8 cellular contexts compared by ENCODE assay signal in genomic region chrX:47836164-47837072, GRCh38. TPM values are rescaled to one million over a fixed set of nuclear protein-coding genes. Genes with fewer than 3 reads are reported as not detected.
A peak's percentile ranks its signal among the peaks of the same experiment; 100 is the strongest.
DNase-seq lines count a peak whose midpoint lies in the region; ATAC-seq and TF ChIP-seq lines count a peak whose summit lies in the region.

Gene ZNF81 (plus strand): TSS chrX:47836902. CDS start chrX:47846268, 9,366 bp downstream.

- H3K4me1 ChIP-seq in SK-N-SH (ENCODE audit: control insufficient read depth in 1 of 2, insufficient read depth in 2 of 2, low read depth in 1 of 2, low read length in 1 of 2) (peaks cover 0 to 9% of the 10 kb centered on the region in 2 experiments; a peak in 3 of 4 replicates), suprapubic skin (no peaks in the 10 kb centered on the region)

- H3F3A ChIP-seq in SK-N-SH (replicated peaks; ENCODE audit: insufficient read depth), result no peaks in the 10 kb centered on the region

- peak within 1 kb of the TSS; percentile 100 for H3K27ac Mint-ChIP-seq in activated naive CD4-positive, alpha-beta T cell treated with anti-CD3 and anti-CD28 coated beads, Interleukin-2, amount 50 U/mL, for 24 hours

- H3K9me2 ChIP-seq in SK-N-SH, result no peaks in the 10 kb centered on the region

- no peaks in the 10 kb centered on the region for H4K20me1 ChIP-seq in SK-N-SH (ENCODE audit: insufficient read depth)

- no peaks in the 10 kb centered on the region for H3K36me3 Mint-ChIP-seq in activated naive CD4-positive, alpha-beta T cell treated with anti-CD3 and anti-CD28 coated beads, Interleukin-2, amount 50 U/mL, for 24 hours

- no peak for TF ChIP-seq POLR2A in suprapubic skin (IDR thresholded peaks at IDR 0.05)

- H3K4me1 Mint-ChIP-seq in activated naive CD4-positive, alpha-beta T cell treated with anti-CD3 and anti-CD28 coated beads, Interleukin-2, amount 50 U/mL, for 24 hours, result peaks cover 34% of the 10 kb centered on the region

- H3K4me2 ChIP-seq in SK-N-SH, result peak within 1 kb of the TSS; percentile 81

- TF ChIP-seq EP300 in SK-N-SH (IDR thresholded peaks at IDR 0.05; ENCODE audit: borderline replicate concordance in 1 of 2, low read depth in 1 of 2, low read length in 1 of 2) (no peak), suprapubic skin (IDR thresholded peaks at IDR 0.05) (no peak)

- H3K4me3 ChIP-seq in SK-N-SH (ENCODE audit: low read depth in 2 of 2, low read length in 1 of 2), result peak within 1 kb of the TSS; percentile 75 to 90
- peak within 1 kb of the TSS; percentile 56 for H3K4me3 ChIP-seq in suprapubic skin

- DNase-seq in GM10248 (ENCODE audit: extremely low spot score) (peak; percentile 83), NCI-H1092 (lab: John Stamatoyannopoulos, UW) (peak; percentile 98), SK-N-SH (peak; percentile 86), globus pallidus (ENCODE audit: low spot score) (peak; percentile 94), nucleus accumbens (lab: John Stamatoyannopoulos, UW) (peak; percentile 14 to 96 (median 87)), suprapubic skin (ENCODE audit: low spot score in 2 of 2) (peak; percentile 96 to 97)

- H3K27ac ChIP-seq in SK-N-SH (ENCODE audit: low read depth in 2 of 2, low read length in 1 of 2), result peak within 1 kb of the TSS; percentile 60 to 85; a peak in 3 of 4 replicates
- peak within 1 kb of the TSS; percentile 73 for H3K27ac ChIP-seq in suprapubic skin

- H3K27me3 Mint-ChIP-seq in activated naive CD4-positive, alpha-beta T cell treated with anti-CD3 and anti-CD28 coated beads, Interleukin-2, amount 50 U/mL, for 24 hours, result no peaks in the 10 kb centered on the region

- WGBS in SK-N-SH (ENCODE audit: low lambda C conversion rate), result under 1% methylated on average over 37 of the region's 41 CpGs
- 46% methylated on average over 34 of the region's 41 CpGs for WGBS in suprapubic skin

- H2AFZ ChIP-seq in SK-N-SH (ENCODE audit: low read depth), result peak within 1 kb of the TSS; percentile 96

- no peaks in the 10 kb centered on the region for H3K9me3 ChIP-seq in SK-N-SH
- no peaks in the 10 kb centered on the region for H3K9me3 ChIP-seq in suprapubic skin

- POLR2A ChIA-PET in GM10248 (lab: Yijun Ruan, JAX) (no interaction called here), SK-N-SH (lab: Yijun Ruan, JAX) (interaction anchor here (1.4 kb wide), 1 partner anchor 191 kb away, joined by 3 read pairs; no protein-coding TSS in a partner anchor)

- ATAC-seq in HG02610 (IDR thresholded peaks at IDR 0.05; ENCODE audit: unreplicated experiment), result peak; percentile 97

- CTCF ChIA-PET in GM10248 (lab: Yijun Ruan, JAX) (interaction anchor here (2.7 kb wide), 1 partner anchor 191 kb away, joined by 13 read pairs; no protein-coding TSS in a partner anchor), SK-N-SH (lab: Yijun Ruan, JAX) (interaction anchor here (1.2 to 2.3 kb wide), 4 partner anchors 17 to 191 kb away, joined by 3 to 11 read pairs (median 4); no protein-coding TSS in a partner anchor)

- peaks cover 28% of the 10 kb centered on the region for H3K79me2 ChIP-seq in SK-N-SH (ENCODE audit: insufficient read depth)

- H3K4me3 Mint-ChIP-seq in activated naive CD4-positive, alpha-beta T cell treated with anti-CD3 and anti-CD28 coated beads, Interleukin-2, amount 50 U/mL, for 24 hours, result peak within 1 kb of the TSS; percentile 99

- no peak for TF ChIP-seq CTCF in GM10248 (IDR thresholded peaks at IDR 0.05; ENCODE audit: control extremely low read depth, extremely low read depth, low read depth, missing control alignments)
- TF ChIP-seq CTCF in SK-N-SH (IDR thresholded peaks at IDR 0.05), result 0 out of 2 replicates have a peak, but pooled peaks have one; percentile 7
- TF ChIP-seq CTCF in suprapubic skin (IDR thresholded peaks at IDR 0.05), result no peak

- H3K36me3 ChIP-seq in SK-N-SH (replicated peaks in 1 of 2; ENCODE audit: control insufficient read depth in 1 of 2, insufficient read depth in 2 of 2, low read length in 1 of 2), result peaks cover 0 to 5% of the 10 kb centered on the region in 2 experiments
- H3K36me3 ChIP-seq in suprapubic skin, result no peaks in the 10 kb centered on the region

- peak within 1 kb of the TSS; percentile 67 for H3K9ac ChIP-seq in SK-N-SH

- H3K9me3 Mint-ChIP-seq in activated naive CD4-positive, alpha-beta T cell treated with anti-CD3 and anti-CD28 coated beads, Interleukin-2, amount 50 U/mL, for 24 hours, result no peaks in the 10 kb centered on the region

- no peak for TF ChIP-seq RAD21 in SK-N-SH (IDR thresholded peaks at IDR 0.05; ENCODE audit: low read length)

- H3K27me3 ChIP-seq in SK-N-SH (ENCODE audit: insufficient read depth), result no peaks in the 10 kb centered on the region
- H3K27me3 ChIP-seq in suprapubic skin, result no peaks in the 10 kb centered on the region

TF ChIP-seq in SK-N-SH, 30 proteins besides CTCF, POLR2A, EP300 and RAD21 (continues in another document):
- TF ChIP-seq POLR2AphosphoS5 (IDR thresholded peaks at IDR 0.05; ENCODE audit: low read depth, low read length) (peak; percentile 57; the same call in 1 of the 2 replicates), GABPA (IDR thresholded peaks at IDR 0.05; ENCODE audit: low read depth) (peak; percentile 70), MEF2A (IDR thresholded peaks at IDR 0.05; ENCODE audit: borderline replicate concordance, low read depth) (no peak), GATA2 (CRISPR knock-in tag; IDR thresholded peaks at IDR 0.05) (peak; percentile 17; the same call in 1 of the 2 replicates), PBX3 (IDR thresholded peaks at IDR 0.05) (no peak), ELF1 (IDR thresholded peaks at IDR 0.05) (peak; percentile 96), SIN3A (IDR thresholded peaks at IDR 0.05; ENCODE audit: borderline replicate concordance, low read depth, low read length) (no peak), SMC3 (IDR thresholded peaks at IDR 0.05; ENCODE audit: low read depth, low read length) (no peak), MAX (IDR thresholded peaks at IDR 0.05; ENCODE audit: low read depth) (peak; percentile 69; the same call in 1 of the 2 replicates), EZH2phosphoT487 (IDR thresholded peaks at IDR 0.05; ENCODE audit: borderline replicate concordance, low read depth) (no peak), NRF1 (IDR thresholded peaks at IDR 0.05; ENCODE audit: low read depth, low read length) (peak; percentile 55; the same call in 1 of the 2 replicates), RFX5 (IDR thresholded peaks at IDR 0.05; ENCODE audit: low read length) (no peak), YY1 (IDR thresholded peaks at IDR 0.05; ENCODE audit: low read depth) (peak; percentile 100), TEAD4 (IDR thresholded peaks at IDR 0.05; ENCODE audit: borderline replicate concordance, insufficient read depth) (no peak), FOSL2 (IDR thresholded peaks at IDR 0.05; ENCODE audit: borderline replicate concordance, low read depth) (no peak), TAF1 (IDR thresholded peaks at IDR 0.05; ENCODE audit: borderline replicate concordance, low read depth, low read length) (peak; percentile 28; the same call in 1 of the 2 replicates), RCOR1 (IDR thresholded peaks at IDR 0.05; ENCODE audit: low read length) (0 out of 2 replicates have a peak, but pooled peaks have one; percentile 6)
- TF ChIP-seq, protein P1, sequence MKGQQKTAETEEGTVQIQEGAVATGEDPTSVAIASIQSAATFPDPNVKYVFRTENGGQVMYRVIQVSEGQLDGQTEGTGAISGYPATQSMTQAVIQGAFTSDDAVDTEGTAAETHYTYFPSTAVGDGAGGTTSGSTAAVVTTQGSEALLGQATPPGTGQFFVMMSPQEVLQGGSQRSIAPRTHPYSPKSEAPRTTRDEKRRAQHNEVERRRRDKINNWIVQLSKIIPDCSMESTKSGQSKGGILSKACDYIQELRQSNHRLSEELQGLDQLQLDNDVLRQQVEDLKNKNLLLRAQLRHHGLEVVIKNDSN (IDR thresholded peaks at IDR 0.05; ENCODE audit: borderline replicate concordance, low read depth), result peak; percentile 86
- TF ChIP-seq, protein P2, sequence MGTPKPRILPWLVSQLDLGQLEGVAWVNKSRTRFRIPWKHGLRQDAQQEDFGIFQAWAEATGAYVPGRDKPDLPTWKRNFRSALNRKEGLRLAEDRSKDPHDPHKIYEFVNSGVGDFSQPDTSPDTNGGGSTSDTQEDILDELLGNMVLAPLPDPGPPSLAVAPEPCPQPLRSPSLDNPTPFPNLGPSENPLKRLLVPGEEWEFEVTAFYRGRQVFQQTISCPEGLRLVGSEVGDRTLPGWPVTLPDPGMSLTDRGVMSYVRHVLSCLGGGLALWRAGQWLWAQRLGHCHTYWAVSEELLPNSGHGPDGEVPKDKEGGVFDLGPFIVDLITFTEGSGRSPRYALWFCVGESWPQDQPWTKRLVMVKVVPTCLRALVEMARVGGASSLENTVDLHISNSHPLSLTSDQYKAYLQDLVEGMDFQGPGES (IDR thresholded peaks at IDR 0.05; ENCODE audit: low read depth, low read length), result no peak
- TF ChIP-seq, protein P3, sequence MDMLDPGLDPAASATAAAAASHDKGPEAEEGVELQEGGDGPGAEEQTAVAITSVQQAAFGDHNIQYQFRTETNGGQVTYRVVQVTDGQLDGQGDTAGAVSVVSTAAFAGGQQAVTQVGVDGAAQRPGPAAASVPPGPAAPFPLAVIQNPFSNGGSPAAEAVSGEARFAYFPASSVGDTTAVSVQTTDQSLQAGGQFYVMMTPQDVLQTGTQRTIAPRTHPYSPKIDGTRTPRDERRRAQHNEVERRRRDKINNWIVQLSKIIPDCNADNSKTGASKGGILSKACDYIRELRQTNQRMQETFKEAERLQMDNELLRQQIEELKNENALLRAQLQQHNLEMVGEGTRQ (IDR thresholded peaks at IDR 0.05; ENCODE audit: borderline replicate concordance, low read depth, low read length), result peak; percentile 39; the same call in 1 of the 2 replicates

RNA-seq across cellular contexts. Expression of gene ZNF81, which starts in this region (rescaled TPM):
- polyA plus RNA-seq in SK-N-SH (2012; rRNA removed), result 3.5 and 6.0 TPM in 2 replicates
- polyA plus RNA-seq in SK-N-SH (2012; cell fraction: cytosol; rRNA removed), result 4.3 and 4.5 TPM in 2 replicates
- 7.6 and 8.5 TPM in 2 replicates for polyA plus RNA-seq in SK-N-SH (2012; cell fraction: nucleus; rRNA removed)
- total RNA-seq in suprapubic skin, result 10 to 100 TPM in 1 of 4 donors, 1 to 10 TPM in 3; 4.6 to 10.6 (median 6.9) TPM

Comparison
In these comparisons a context has a peak if more than half of its experiments do, and no peak if none do; other contexts are left out.
1. Peak in every context shown above with its lines: DNase-seq, ATAC-seq, H3K4me3 ChIP-seq and H3K27ac ChIP-seq.